In the genomic region with DNA sequence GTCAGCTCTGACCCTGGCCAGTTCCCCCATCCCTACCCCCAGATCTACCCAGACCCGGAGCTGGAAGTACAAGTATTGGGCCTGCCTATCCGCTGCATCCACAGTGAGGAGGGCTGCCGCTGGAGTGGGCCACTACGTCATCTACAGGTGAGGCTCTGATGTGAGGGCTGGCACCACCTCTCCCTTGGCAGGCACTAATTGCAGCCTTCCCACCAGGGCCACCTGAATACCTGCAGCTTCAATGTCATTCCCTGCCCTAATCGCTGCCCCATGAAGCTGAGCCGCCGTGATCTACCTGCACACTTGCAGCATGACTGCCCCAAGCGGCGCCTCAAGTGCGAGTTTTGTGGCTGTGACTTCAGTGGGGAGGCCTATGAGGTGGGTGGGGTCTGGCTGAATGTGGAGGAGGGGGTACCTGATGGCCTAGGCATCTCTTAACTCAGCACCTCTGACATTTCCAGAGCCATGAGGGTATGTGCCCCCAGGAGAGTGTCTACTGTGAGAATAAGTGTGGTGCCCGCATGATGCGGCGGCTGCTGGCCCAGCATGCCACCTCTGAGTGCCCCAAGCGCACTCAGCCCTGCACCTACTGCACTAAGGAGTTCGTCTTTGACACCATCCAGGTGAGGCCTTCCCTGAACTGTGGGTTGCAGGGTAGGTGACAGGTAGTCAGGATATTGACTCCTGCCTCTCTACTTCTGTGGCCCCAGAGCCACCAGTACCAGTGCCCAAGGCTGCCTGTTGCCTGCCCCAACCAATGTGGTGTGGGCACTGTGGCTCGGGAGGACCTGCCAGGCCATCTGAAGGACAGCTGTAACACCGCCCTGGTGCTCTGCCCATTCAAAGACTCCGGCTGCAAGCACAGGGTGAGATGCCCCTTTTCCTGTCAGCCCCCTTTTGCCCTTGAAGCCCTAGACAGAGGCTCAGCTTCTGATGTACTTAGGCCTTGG, we compare ENCODE assay signal across 9 cellular contexts. TPM values are rescaled to one million over a fixed set of nuclear protein-coding genes. Genes with fewer than 3 reads are reported as not detected.
DNase-seq lines count a peak whose midpoint lies in the region; ATAC-seq and TF ChIP-seq lines count a peak whose summit lies in the region.
"Had no signal": no experiment of that assay in that cellular context is flagged by ENCODE, and none has a peak within 500 bp of the region (broad histone marks: within the 10 kb centered on the region; RNA-seq: fewer than 3 reads in every experiment).

No MANE protein-coding gene starts in this region.

- in situ Hi-C loops in mammary epithelial cell (cut with MboI; ENCODE audit: low sequenced_read_pairs in 2 of 2): loop anchor here in 1 of 2 donors (25.0 kb wide), 1 partner anchor 364 kb away; no protein-coding TSS in a partner anchor
- in situ Hi-C loops in G401 (cut with HindIII; ENCODE audit: low sequenced_read_pairs): no loop called here

- peaks cover 72% of the 10 kb centered on the region for H3K79me2 ChIP-seq in mammary epithelial cell (ENCODE audit: insufficient read depth, low read length)

- H3K36me3 ChIP-seq in A673 (ENCODE audit: insufficient read depth, low read length, poor library complexity, severe bottlenecking) (peaks cover 43% of the 10 kb centered on the region), HUES64 (ENCODE audit: insufficient read depth, low read length) (peaks cover 63% of the 10 kb centered on the region), mammary epithelial cell (ENCODE audit: insufficient read depth, low read length) (peaks cover 31% of the 10 kb centered on the region)

- no peak overlapping the region for H3K4me3 Mint-ChIP-seq in nephron progenitor cell

- H3K27me3 ChIP-seq in A673 (replicated peaks; ENCODE audit: insufficient read depth, low read depth, low read length, poor library complexity): no peaks in the 10 kb centered on the region
- H3K27me3 ChIP-seq in HUES64 (ENCODE audit: insufficient read depth, low read length): no peaks in the 10 kb centered on the region
- H3K27me3 ChIP-seq in mammary epithelial cell (ENCODE audit: insufficient read depth, low read length): no peaks in the 10 kb centered on the region

- H3K4me1 Mint-ChIP-seq in nephron progenitor cell: peaks cover 29% of the 10 kb centered on the region

- peak overlapping the region; percentile 98 for H3K4me2 ChIP-seq in mammary epithelial cell (ENCODE audit: insufficient read depth, low read depth, low read length)

- POLR2A ChIA-PET in A673 (lab: Charles Lee; ENCODE audit: low non-redundant PET): no interaction called here

- DNase-seq in A673 (ENCODE audit: low spot score) (no peak), mammary epithelial cell (no peak), nephron progenitor cell (no peak), G401 (ENCODE audit: low spot score) (no peak), SK-N-DZ (ENCODE audit: low spot score) (no peak)
- DNase-seq: effector memory CD4-positive, alpha-beta T cell had no signal

- H3K9ac ChIP-seq in HUES64 (ENCODE audit: low read depth, low read length) (no peak overlapping the region), mammary epithelial cell (ENCODE audit: insufficient read depth, low read length) (no peak overlapping the region)

- ATAC-seq in GM21360 (IDR thresholded peaks at IDR 0.05; ENCODE audit: unreplicated experiment): no peak
- no peak for ATAC-seq in HG02973 (IDR thresholded peaks at IDR 0.05; ENCODE audit: unreplicated experiment)

- no peaks in the 10 kb centered on the region for H3K27me3 Mint-ChIP-seq in nephron progenitor cell (ENCODE audit: low read depth, poor library complexity)

- no TSS peak for BruUV-seq in A673 (replicated peaks; lab: Mats Ljungman, UMichigan)
- BruUV-seq in mammary epithelial cell (replicated peaks; lab: Mats Ljungman, UMichigan): no TSS peak

- no peak overlapping the region for H3K4me3 ChIP-seq in A673 (ENCODE audit: low read depth, low read length, poor library complexity, severe bottlenecking)
- H3K4me3 ChIP-seq in HUES64 (ENCODE audit: low read length): no peak overlapping the region
- H3K4me3 ChIP-seq in mammary epithelial cell (replicated peaks in 1 of 3; ENCODE audit: insufficient read depth in 1 of 3, low read depth in 2 of 3, low read length in 3 of 3): peak overlapping the region in 1 of 3 experiments; percentile 10

- H3K9me3 Mint-ChIP-seq in nephron progenitor cell: no peaks in the 10 kb centered on the region

- CTCF ChIA-PET in A673 (lab: Charles Lee) (interaction anchor here (0.5 to 1.9 kb wide), 3 partner anchors 21 to 369 kb away, joined by 3 to 12 read pairs (median 7); a partner anchor contains a TSS), mammary epithelial cell (lab: Charles Lee; ENCODE audit: low non-redundant PET) (interaction anchor here (0.9 kb wide), 1 partner anchor 21 kb away, joined by 4 read pairs; no protein-coding TSS in a partner anchor)

- WGBS in HUES64: 94% methylated on average over 18 of the region's 18 CpGs
- 34% methylated on average over 18 of the region's 18 CpGs for WGBS in mammary epithelial cell (ENCODE audit: low coverage, missing lambda C conversion rate)

- intact Hi-C loops in A673 (cut with micrococcal nuclease; ENCODE audit: unreplicated experiment): loop anchor here (5.0 kb wide), 1 partner anchor 154 kb away; a partner anchor contains a TSS
- intact Hi-C loops in mammary epithelial cell (cut with micrococcal nuclease): loop anchor here (5.0 kb wide), 1 partner anchor 204 kb away; a partner anchor contains a TSS

- H4K20me1 ChIP-seq in mammary epithelial cell (ENCODE audit: insufficient read depth, low read length): peaks cover 7% of the 10 kb centered on the region

- H3K4me1 ChIP-seq in A673 (ENCODE audit: insufficient read depth, low read length, poor library complexity, severe bottlenecking) (peaks cover 25% of the 10 kb centered on the region), HUES64 (ENCODE audit: insufficient read depth, low read length) (peaks cover 14% of the 10 kb centered on the region; the same call in 1 of the 2 replicates), mammary epithelial cell (ENCODE audit: insufficient read depth, low read length) (peaks cover 29% of the 10 kb centered on the region)

- H3K27ac Mint-ChIP-seq in nephron progenitor cell: peak overlapping the region; percentile 69

- no peak overlapping the region for H2AFZ ChIP-seq in mammary epithelial cell (ENCODE audit: low read depth, low read length)

- dilution Hi-C loops in mammary epithelial cell (cut with HindIII; ENCODE audit: low sequenced_read_pairs): no loop called here

- TF ChIP-seq CTCF in A673 (conservative IDR thresholded peaks at IDR 0.05; ENCODE audit: low read depth, low read length) (no peak), mammary epithelial cell (conservative IDR thresholded peaks at IDR 0.05 in 1 of 2, IDR thresholded peaks at IDR 0.05 in 1 of 2; ENCODE audit: extremely low read depth in 1 of 2, insufficient read depth in 1 of 2, low read depth in 1 of 2, low read length in 2 of 2) (peak in 1 of 2 donors; percentile 17), nephron progenitor cell (IDR thresholded peaks at IDR 0.05) (no peak)

- H3K9me3 ChIP-seq in A673 (ENCODE audit: low read depth, low read length, poor library complexity, severe bottlenecking): no peaks in the 10 kb centered on the region
- H3K9me3 ChIP-seq in HUES64 (ENCODE audit: insufficient read depth, low read depth, low read length): no peaks in the 10 kb centered on the region
- no peaks in the 10 kb centered on the region for H3K9me3 ChIP-seq in mammary epithelial cell (replicated peaks; ENCODE audit: insufficient read depth, low read length)

- H3K27ac ChIP-seq in A673 (ENCODE audit: low read depth, low read length, poor library complexity, severe bottlenecking): peak overlapping the region; percentile 55
- peak overlapping the region; percentile 100 for H3K27ac ChIP-seq in HUES64 (ENCODE audit: low read depth, low read length)
- H3K27ac ChIP-seq in mammary epithelial cell (ENCODE audit: insufficient read depth, low read depth, low read length): peak overlapping the region; percentile 1

- peaks cover 40% of the 10 kb centered on the region for H3K36me3 Mint-ChIP-seq in nephron progenitor cell (ENCODE audit: low read depth)

RNA-seq across cellular contexts. Expression of a gene that starts 4.3 kb away (rescaled TPM):
- total RNA-seq in A673 (2021) (128 TPM in 2 replicates), mammary epithelial cell (100 to 1,000 TPM in 1 of 2 donors, 10 to 100 TPM in 1; 50.5 to 147 TPM)
- 118 TPM for polyA plus RNA-seq in HUES64 (2013, experiment 1 of 2)
- polyA plus RNA-seq in HUES64 (2013, experiment 2 of 2): 115 TPM
- 85.3 TPM for polyA plus RNA-seq in mammary epithelial cell
- polyA minus RNA-seq in mammary epithelial cell: 133 TPM
- 51.8 and 69.0 TPM in 2 replicates for total RNA-seq in G401 (2014; rRNA removed; shearing (Covaris generic))
- 125 and 130 TPM in 2 replicates for polyA plus RNA-seq in SK-N-DZ (2014; cell fraction: cytosol; rRNA removed)
- polyA plus RNA-seq in SK-N-DZ (2014; cell fraction: nucleus; rRNA removed): 171 and 225 TPM in 2 replicates

RNA-seq across cellular contexts. Expression of a gene that starts 19.5 kb away (rescaled TPM):
- 3.9 and 4.2 TPM in 2 replicates for total RNA-seq in A673 (2021)
- 10.3 TPM for polyA plus RNA-seq in HUES64 (2013, experiment 1 of 2)
- polyA plus RNA-seq in HUES64 (2013, experiment 2 of 2): 8.4 TPM
- 1 to 10 TPM; 5.5 to 7.0 TPM for total RNA-seq in mammary epithelial cell
- polyA plus RNA-seq in mammary epithelial cell: 4.6 TPM
- 2.6 TPM for polyA minus RNA-seq in mammary epithelial cell
- 10.2 and 15.1 TPM in 2 replicates for total RNA-seq in G401 (2014; rRNA removed; shearing (Covaris generic))
- 1.6 and 6.7 TPM in 2 replicates for polyA plus RNA-seq in SK-N-DZ (2014; cell fraction: cytosol; rRNA removed)
- polyA plus RNA-seq in SK-N-DZ (2014; cell fraction: nucleus; rRNA removed): 3.6 and 8.4 TPM in 2 replicates

RNA-seq across cellular contexts. Expression of a gene that starts 22.0 kb away (rescaled TPM):
- total RNA-seq in A673 (2021) (3.8 and 7.8 TPM in 2 replicates), mammary epithelial cell (10 to 100 TPM in 1 of 2 donors, 1 to 10 TPM in 1; 4.7 to 16.7 TPM)
- polyA plus RNA-seq in HUES64 (2013, experiment 1 of 2): 32.9 TPM
- polyA plus RNA-seq in HUES64 (2013, experiment 2 of 2): 35.6 TPM
- 19.8 TPM for polyA plus RNA-seq in mammary epithelial cell
- polyA minus RNA-seq in mammary epithelial cell: 10.1 TPM
- 9.2 and 12.1 TPM in 2 replicates for total RNA-seq in G401 (2014; rRNA removed; shearing (Covaris generic))
- polyA plus RNA-seq in SK-N-DZ (2014; cell fraction: cytosol; rRNA removed): 8.8 and 11.8 TPM in 2 replicates
- 7.4 and 7.6 TPM in 2 replicates for polyA plus RNA-seq in SK-N-DZ (2014; cell fraction: nucleus; rRNA removed)

RNA-seq across cellular contexts. Expression of a gene that starts 28.3 kb away (rescaled TPM):
- total RNA-seq in A673 (2021): 1,563 and 1,683 TPM in 2 replicates
- 2,115 TPM for polyA plus RNA-seq in HUES64 (2013, experiment 1 of 2)
- 2,394 TPM for polyA plus RNA-seq in HUES64 (2013, experiment 2 of 2)
- total RNA-seq in mammary epithelial cell: 1,000 to 10,000 TPM in 1 of 2 donors, 100 to 1,000 TPM in 1; 335 to 1,232 TPM
- 685 TPM for polyA plus RNA-seq in mammary epithelial cell
- 785 TPM for polyA minus RNA-seq in mammary epithelial cell
- total RNA-seq in G401 (2014; rRNA removed; shearing (Covaris generic)): 1,133 and 1,289 TPM in 2 replicates
- polyA plus RNA-seq in SK-N-DZ (2014; cell fraction: cytosol; rRNA removed): 1,168 and 1,695 TPM in 2 replicates
- 853 and 1,299 TPM in 2 replicates for polyA plus RNA-seq in SK-N-DZ (2014; cell fraction: nucleus; rRNA removed)

RNA-seq across cellular contexts. Expression of a gene that starts 30.4 kb away (rescaled TPM):
- total RNA-seq in A673 (2021) (158 and 165 TPM in 2 replicates), mammary epithelial cell (10 to 100 TPM; 68.2 to 83.4 TPM)
- 182 TPM for polyA plus RNA-seq in HUES64 (2013, experiment 1 of 2)
- polyA plus RNA-seq in HUES64 (2013, experiment 2 of 2): 154 TPM
- 176 TPM for polyA plus RNA-seq in mammary epithelial cell
- polyA minus RNA-seq in mammary epithelial cell: 135 TPM
- total RNA-seq in G401 (2014; rRNA removed; shearing (Covaris generic)): 373 TPM in 2 replicates
- polyA plus RNA-seq in SK-N-DZ (2014; cell fraction: cytosol; rRNA removed): 50.8 and 51.5 TPM in 2 replicates
- 124 and 148 TPM in 2 replicates for polyA plus RNA-seq in SK-N-DZ (2014; cell fraction: nucleus; rRNA removed)

Comparison
In these comparisons a context has a peak if more than half of its experiments do, and no peak if none do; other contexts are left out.
1. H3K27ac ChIP-seq: peak in every context shown above with its lines; median percentile 100 in HUES64; 55 in A673; 1 in mammary epithelial cell.